ENCODE assay signal across 15 cellular contexts in the genomic region with DNA sequence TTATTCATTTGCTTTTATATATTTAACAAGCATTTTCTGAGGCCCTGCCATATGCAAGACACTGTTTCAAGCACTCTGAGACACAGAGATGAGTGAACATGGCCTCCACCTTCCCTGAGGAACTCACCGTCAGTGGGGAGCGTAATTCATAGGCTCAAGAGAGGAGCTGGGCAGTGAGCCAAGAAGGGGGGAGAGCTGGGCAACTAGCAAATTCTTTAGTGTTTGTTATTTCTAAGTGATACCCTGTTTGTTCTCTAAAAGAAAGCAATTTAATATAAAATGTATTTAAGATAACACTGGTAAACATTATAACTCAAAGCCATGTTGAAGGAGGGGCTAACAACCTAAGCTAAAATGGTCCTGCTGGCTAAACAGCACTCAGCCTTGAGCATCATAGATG.
DNase-seq lines count a peak whose midpoint lies in the region; TF ChIP-seq lines count a peak whose summit lies in the region.
"Had no signal": no experiment of that assay in that cellular context is flagged by ENCODE, and none has a peak within 500 bp of the region (broad histone marks: within the 10 kb centered on the region; RNA-seq: fewer than 3 reads in every experiment).

No MANE protein-coding gene starts in this region.

- CTCF ChIA-PET in A673 (lab: Charles Lee): no interaction called here

- peak overlapping the region; percentile 96 for H3K27ac Mint-ChIP-seq in HFFc6

- TF ChIP-seq CTCF in A673 (conservative IDR thresholded peaks at IDR 0.05; ENCODE audit: low read depth, low read length) (no peak), HFFc6 (IDR thresholded peaks at IDR 0.05) (no peak), fibroblast of pulmonary artery (IDR thresholded peaks at IDR 0.05; ENCODE audit: low read length, missing control alignments) (no peak)

- no peak overlapping the region for H3K27ac ChIP-seq in A673 (ENCODE audit: low read depth, low read length, poor library complexity, severe bottlenecking)
- H3K27ac ChIP-seq: suprapubic skin had no signal

- peak; percentile 36 for DNase-seq in A673 (ENCODE audit: low spot score)
- no peak for DNase-seq in HFFc6
- peak; percentile 60 for DNase-seq in NCI-H2171 treated with DMSO at 0.1 percent for 48 hours (lab: John Stamatoyannopoulos, UW)
- peak; percentile 28 for DNase-seq in fibroblast of pulmonary artery (ENCODE audit: low read depth)
- no peak for DNase-seq in Ammon's horn (ENCODE audit: low spot score)
- DNase-seq in activated T-cell treated with anti-CD3 and anti-CD28 coated beads, Interleukin-2, amount 50 U/mL, for 1 hour: no peak
- no peak for DNase-seq in SIG-M5 (lab: John Stamatoyannopoulos, UW)
- DNase-seq in erythroblast (lab: John Stamatoyannopoulos, UW): no peak
- DNase-seq: activated CD4-positive, alpha-beta T cell treated with anti-CD3 and anti-CD28 coated beads for 1 hour; aorta; Calu3; cortex of kidney; MG63; stimulated activated CD4-positive, alpha-beta T cell treated with anti-CD3 and anti-CD28 coated beads, Interleukin-4, amount 100 ng/mL, for 1 hour had no signal

- no peak overlapping the region for H3K4me3 Mint-ChIP-seq in HFFc6

- H3K36me3 ChIP-seq in A673 (ENCODE audit: insufficient read depth, low read length, poor library complexity, severe bottlenecking): no peaks in the 10 kb centered on the region
- H3K36me3 ChIP-seq: MG63, suprapubic skin had no signal

- no peaks in the 10 kb centered on the region; the same call in 1 of the 2 replicates for H3K27me3 Mint-ChIP-seq in HFFc6 (ENCODE audit: insufficient read depth)

- H3K36me3 Mint-ChIP-seq in HFFc6 (ENCODE audit: low read depth): no peaks in the 10 kb centered on the region

- TF ChIP-seq POLR2A in erythroblast (IDR thresholded peaks at IDR 0.05; ENCODE audit: low read length): no peak

- H3K27me3 ChIP-seq in A673 (replicated peaks; ENCODE audit: insufficient read depth, low read depth, low read length, poor library complexity): no peaks in the 10 kb centered on the region
- H3K27me3 ChIP-seq: MG63, suprapubic skin had no signal

- peaks cover 52% of the 10 kb centered on the region for H3K4me1 Mint-ChIP-seq in HFFc6 (ENCODE audit: low read depth)

- no TSS peak for BruUV-seq in A673 (replicated peaks; lab: Mats Ljungman, UMichigan)

- H3K9me3 Mint-ChIP-seq in HFFc6: no peaks in the 10 kb centered on the region

- POLR2A ChIA-PET in A673 (lab: Charles Lee; ENCODE audit: low non-redundant PET): no interaction called here

- H3K4me1 ChIP-seq in A673 (ENCODE audit: insufficient read depth, low read length, poor library complexity, severe bottlenecking): no peaks in the 10 kb centered on the region

- H3K4me3 ChIP-seq in A673 (ENCODE audit: low read depth, low read length, poor library complexity, severe bottlenecking) (no peak overlapping the region), fibroblast of pulmonary artery (replicated peaks; ENCODE audit: low read depth, low read length) (no peak overlapping the region)
- H3K4me3 ChIP-seq: MG63, suprapubic skin had no signal

- intact Hi-C loops in A673 (cut with micrococcal nuclease; ENCODE audit: unreplicated experiment): no loop called here

- H3K9me3 ChIP-seq in A673 (ENCODE audit: low read depth, low read length, poor library complexity, severe bottlenecking): no peaks in the 10 kb centered on the region
- H3K9me3 ChIP-seq: MG63, suprapubic skin had no signal

Comparison
In these comparisons a context has a peak if more than half of its experiments do, and no peak if none do; other contexts are left out.
1. DNase-seq: peak in A673 (single experiment), NCI-H2171 treated with DMSO at 0.1 percent for 48 hours (single experiment) and fibroblast of pulmonary artery (single experiment); none in HFFc6 (single experiment), Ammon's horn (single experiment), activated T-cell treated with anti-CD3 and anti-CD28 coated beads, Interleukin-2, amount 50 U/mL, for 1 hour (single experiment), SIG-M5 (single experiment) and erythroblast (0 of 2).